ENCODE assay signal across 9 cellular contexts in genomic region chr10:103598654-103599115, GRCh38.
A peak's percentile ranks its signal among the peaks of the same experiment; 100 is the strongest.
DNase-seq lines count a peak whose midpoint lies in the region; TF ChIP-seq lines count a peak whose summit lies in the region.
"Had no signal": no experiment of that assay in that cellular context is flagged by ENCODE, and none has a peak within 500 bp of the region (broad histone marks: within the 10 kb centered on the region; RNA-seq: fewer than 3 reads in every experiment).

No MANE protein-coding gene starts in this region.

- POLR2A ChIA-PET in SK-N-SH (lab: Yijun Ruan, JAX) = no interaction called here

- H3K9ac ChIP-seq in Karpas-422 (ENCODE audit: low read length) (no peak overlapping the region), SK-N-SH (no peak overlapping the region)

- intact Hi-C loops in activated T-helper 2 cell treated with anti-CD3 and anti-CD28 coated beads, Interferon-gamma antibody, Interleukin-2, Interleukin-4, amounts not matched to agents 10 μg/mL and 5 μg/mL and 100 μg/mL, durations not matched to agents 14 hours and 24 hours and 36 hours (cut with micrococcal nuclease) = no loop called here

- H3K9me2 ChIP-seq in Karpas-422 (replicated peaks; ENCODE audit: insufficient read depth, low read length) (no peaks in the 10 kb centered on the region), SK-N-SH (no peaks in the 10 kb centered on the region)

- no peak overlapping the region for H3K27ac Mint-ChIP-seq in neural crest cell (ENCODE audit: unreplicated experiment)
- no peak overlapping the region for H3K27ac Mint-ChIP-seq in activated T-helper 2 cell treated with anti-CD3 and anti-CD28 coated beads, Interferon-gamma antibody, Interleukin-2, Interleukin-4, amounts not matched to agents 10 μg/mL and 5 μg/mL and 100 μg/mL, durations not matched to agents 14 hours and 24 hours and 36 hours
- H3K27ac Mint-ChIP-seq: activated naive CD8-positive, alpha-beta T cell treated with anti-CD3 and anti-CD28 coated beads, Interleukin-2, amount 10 ng/mL, durations not matched to agents 7 days and 5 days had no signal

- no peaks in the 10 kb centered on the region for H3F3A ChIP-seq in SK-N-SH (replicated peaks; ENCODE audit: insufficient read depth)

- H3K4me2 ChIP-seq in Karpas-422 (ENCODE audit: low read depth, low read length, poor library complexity, severe bottlenecking) (no peak overlapping the region), SK-N-SH (no peak overlapping the region)

- no peaks in the 10 kb centered on the region for H3K79me2 ChIP-seq in Karpas-422 (ENCODE audit: low read length)
- no peaks in the 10 kb centered on the region for H3K79me2 ChIP-seq in SK-N-SH (ENCODE audit: insufficient read depth)

- CTCF ChIA-PET in SK-N-SH (lab: Yijun Ruan, JAX) = interaction anchor here (0.5 to 9.0 kb wide), 35 partner anchors 9 to 290 kb away, joined by 3 to 129 read pairs (median 4); partner anchors contain the start of gene CALHM1

- H3K27me3 Mint-ChIP-seq in neural crest cell (ENCODE audit: low read depth) = no peaks in the 10 kb centered on the region
- H3K27me3 Mint-ChIP-seq in activated T-helper 2 cell treated with anti-CD3 and anti-CD28 coated beads, Interferon-gamma antibody, Interleukin-2, Interleukin-4, amounts not matched to agents 10 μg/mL and 5 μg/mL and 100 μg/mL, durations not matched to agents 14 hours and 24 hours and 36 hours (ENCODE audit: low read depth) = no peaks in the 10 kb centered on the region
- H3K27me3 Mint-ChIP-seq: activated naive CD8-positive, alpha-beta T cell treated with anti-CD3 and anti-CD28 coated beads, Interleukin-2, amount 10 ng/mL, durations not matched to agents 7 days and 5 days had no signal

- TF ChIP-seq CTCF in SK-N-SH (IDR thresholded peaks at IDR 0.05) (peak; percentile 80), neural crest cell (conservative IDR thresholded peaks at IDR 0.05) (peak; percentile 76)

- no peak overlapping the region for H3K27ac ChIP-seq in Karpas-422 (ENCODE audit: low read length)
- peak overlapping the region in 1 of 2 experiments; percentile 25; a peak in 1 of 4 replicates for H3K27ac ChIP-seq in SK-N-SH (ENCODE audit: low read depth in 2 of 2, low read length in 1 of 2)

- no peaks in the 10 kb centered on the region for H3K9me3 ChIP-seq in Karpas-422 (ENCODE audit: low read length)
- no peaks in the 10 kb centered on the region for H3K9me3 ChIP-seq in SK-N-SH

- TF ChIP-seq RAD21 in SK-N-SH (IDR thresholded peaks at IDR 0.05; ENCODE audit: low read length) = peak; percentile 93

- H3K4me3 Mint-ChIP-seq in neural crest cell = peak overlapping the region; percentile 3
- no peak overlapping the region for H3K4me3 Mint-ChIP-seq in activated T-helper 2 cell treated with anti-CD3 and anti-CD28 coated beads, Interferon-gamma antibody, Interleukin-2, Interleukin-4, amounts not matched to agents 10 μg/mL and 5 μg/mL and 100 μg/mL, durations not matched to agents 14 hours and 24 hours and 36 hours (ENCODE audit: low read depth)
- H3K4me3 Mint-ChIP-seq: activated naive CD8-positive, alpha-beta T cell treated with anti-CD3 and anti-CD28 coated beads, Interleukin-2, amount 10 ng/mL, durations not matched to agents 7 days and 5 days had no signal

- H3K27me3 ChIP-seq in Karpas-422 (ENCODE audit: low read length) = no peaks in the 10 kb centered on the region
- no peaks in the 10 kb centered on the region for H3K27me3 ChIP-seq in SK-N-SH (ENCODE audit: insufficient read depth)

- no peaks in the 10 kb centered on the region for H3K9me3 Mint-ChIP-seq in neural crest cell
- H3K9me3 Mint-ChIP-seq in activated T-helper 2 cell treated with anti-CD3 and anti-CD28 coated beads, Interferon-gamma antibody, Interleukin-2, Interleukin-4, amounts not matched to agents 10 μg/mL and 5 μg/mL and 100 μg/mL, durations not matched to agents 14 hours and 24 hours and 36 hours = no peaks in the 10 kb centered on the region
- H3K9me3 Mint-ChIP-seq: activated naive CD8-positive, alpha-beta T cell treated with anti-CD3 and anti-CD28 coated beads, Interleukin-2, amount 10 ng/mL, durations not matched to agents 7 days and 5 days had no signal

- H4K20me1 ChIP-seq in Karpas-422 (ENCODE audit: insufficient read depth, low read depth, low read length) (no peaks in the 10 kb centered on the region), SK-N-SH (ENCODE audit: insufficient read depth) (no peaks in the 10 kb centered on the region)

- H3K4me1 Mint-ChIP-seq in neural crest cell = peaks cover 5% of the 10 kb centered on the region
- H3K4me1 Mint-ChIP-seq in activated T-helper 2 cell treated with anti-CD3 and anti-CD28 coated beads, Interferon-gamma antibody, Interleukin-2, Interleukin-4, amounts not matched to agents 10 μg/mL and 5 μg/mL and 100 μg/mL, durations not matched to agents 14 hours and 24 hours and 36 hours (ENCODE audit: low read depth) = no peaks in the 10 kb centered on the region
- H3K4me1 Mint-ChIP-seq: activated naive CD8-positive, alpha-beta T cell treated with anti-CD3 and anti-CD28 coated beads, Interleukin-2, amount 10 ng/mL, durations not matched to agents 7 days and 5 days had no signal

- H2AFZ ChIP-seq in Karpas-422 (ENCODE audit: low read length) (no peak overlapping the region), SK-N-SH (ENCODE audit: low read depth) (no peak overlapping the region)

- DNase-seq in NCI-H1417 (lab: John Stamatoyannopoulos, UW) (peak; percentile 54 to 84 (median 63)), NCI-H1417 treated with DMSO at 0.1 percent for 48 hours (lab: John Stamatoyannopoulos, UW) (no peak), Karpas-422 (peak; percentile 70), SK-N-SH (peak; percentile 88), fibroblast of gingiva (ENCODE audit: low read depth) (peak; percentile 72), neural crest cell (ENCODE audit: low read depth, low spot score) (peak; percentile 63)
- no peak for DNase-seq in NK-92 treated with Interleukin-12 subunit alpha and Interleukin-12 subunit beta, amount 100 ng/mL, for 24 hours (lab: John Stamatoyannopoulos, UW)
- DNase-seq in activated T-helper 2 cell treated with anti-CD3 and anti-CD28 coated beads, Interferon-gamma antibody, Interleukin-2, Interleukin-4, amounts not matched to agents 10 μg/mL and 5 μg/mL and 100 μg/mL, durations not matched to agents 14 hours and 24 hours and 36 hours (ENCODE audit: low spot score) = no peak
- DNase-seq: activated naive CD8-positive, alpha-beta T cell treated with anti-CD3 and anti-CD28 coated beads, Interleukin-2, amount 10 ng/mL, durations not matched to agents 7 days and 5 days had no signal

- H3K36me3 ChIP-seq in Karpas-422 (ENCODE audit: insufficient read depth, low read length) (no peaks in the 10 kb centered on the region), SK-N-SH (replicated peaks in 1 of 2; ENCODE audit: control insufficient read depth in 1 of 2, insufficient read depth in 2 of 2, low read length in 1 of 2) (no peaks in the 10 kb centered on the region)

- 54% methylated on average over 5 of the region's 7 CpGs for WGBS in SK-N-SH (ENCODE audit: low lambda C conversion rate)

- no peaks in the 10 kb centered on the region for H3K36me3 Mint-ChIP-seq in neural crest cell (ENCODE audit: low read depth)
- H3K36me3 Mint-ChIP-seq in activated T-helper 2 cell treated with anti-CD3 and anti-CD28 coated beads, Interferon-gamma antibody, Interleukin-2, Interleukin-4, amounts not matched to agents 10 μg/mL and 5 μg/mL and 100 μg/mL, durations not matched to agents 14 hours and 24 hours and 36 hours (ENCODE audit: low read depth) = no peaks in the 10 kb centered on the region
- H3K36me3 Mint-ChIP-seq: activated naive CD8-positive, alpha-beta T cell treated with anti-CD3 and anti-CD28 coated beads, Interleukin-2, amount 10 ng/mL, durations not matched to agents 7 days and 5 days had no signal

- H3K4me1 ChIP-seq in Karpas-422 (ENCODE audit: low read length) = no peaks in the 10 kb centered on the region
- H3K4me1 ChIP-seq in SK-N-SH (ENCODE audit: control insufficient read depth in 1 of 2, insufficient read depth in 2 of 2, low read depth in 1 of 2, low read length in 1 of 2) = peaks cover 0 to 10% of the 10 kb centered on the region in 2 experiments; a peak in 2 of 4 replicates

- no peak for TF ChIP-seq EP300 in SK-N-SH (IDR thresholded peaks at IDR 0.05; ENCODE audit: borderline replicate concordance in 1 of 2, low read depth in 1 of 2, low read length in 1 of 2)

- H3K4me3 ChIP-seq in Karpas-422 (ENCODE audit: low read length) (no peak overlapping the region), SK-N-SH (ENCODE audit: low read depth in 2 of 2, low read length in 1 of 2) (no peak overlapping the region)

TF ChIP-seq in SK-N-SH, 30 proteins besides CTCF, POLR2A, EP300 and RAD21:
- TF ChIP-seq YY1 (IDR thresholded peaks at IDR 0.05; ENCODE audit: low read depth) = no peak
- peak; percentile 44; the same call in 1 of the 2 replicates for TF ChIP-seq SIN3A (IDR thresholded peaks at IDR 0.05; ENCODE audit: borderline replicate concordance, low read depth, low read length)
- TF ChIP-seq FOXM1 (IDR thresholded peaks at IDR 0.05; ENCODE audit: low read depth) = no peak
- TF ChIP-seq MXI1 (IDR thresholded peaks at IDR 0.05; ENCODE audit: low read depth, low read length) = peak; percentile 69
- peak; percentile 91 for TF ChIP-seq SMC3 (IDR thresholded peaks at IDR 0.05; ENCODE audit: low read depth, low read length)
- TF ChIP-seq, protein P1, sequence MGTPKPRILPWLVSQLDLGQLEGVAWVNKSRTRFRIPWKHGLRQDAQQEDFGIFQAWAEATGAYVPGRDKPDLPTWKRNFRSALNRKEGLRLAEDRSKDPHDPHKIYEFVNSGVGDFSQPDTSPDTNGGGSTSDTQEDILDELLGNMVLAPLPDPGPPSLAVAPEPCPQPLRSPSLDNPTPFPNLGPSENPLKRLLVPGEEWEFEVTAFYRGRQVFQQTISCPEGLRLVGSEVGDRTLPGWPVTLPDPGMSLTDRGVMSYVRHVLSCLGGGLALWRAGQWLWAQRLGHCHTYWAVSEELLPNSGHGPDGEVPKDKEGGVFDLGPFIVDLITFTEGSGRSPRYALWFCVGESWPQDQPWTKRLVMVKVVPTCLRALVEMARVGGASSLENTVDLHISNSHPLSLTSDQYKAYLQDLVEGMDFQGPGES (IDR thresholded peaks at IDR 0.05; ENCODE audit: low read depth, low read length) = no peak
- TF ChIP-seq RXRA (IDR thresholded peaks at IDR 0.05; ENCODE audit: borderline replicate concordance, low read depth) = no peak
TF ChIP-seq in SK-N-SH: peak in this region for 3.

Comparison
In these comparisons a context has a peak if more than half of its experiments do, and no peak if none do; other contexts are left out.
1. DNase-seq: peak in NCI-H1417 (3 of 3), Karpas-422 (single experiment), SK-N-SH (single experiment), fibroblast of gingiva (single experiment) and neural crest cell (single experiment); none in NCI-H1417 treated with DMSO at 0.1 percent for 48 hours (single experiment), NK-92 treated with Interleukin-12 subunit alpha and Interleukin-12 subunit beta, amount 100 ng/mL, for 24 hours (single experiment) and activated T-helper 2 cell treated with anti-CD3 and anti-CD28 coated beads, Interferon-gamma antibody, Interleukin-2, Interleukin-4, amounts not matched to agents 10 μg/mL and 5 μg/mL and 100 μg/mL, durations not matched to agents 14 hours and 24 hours and 36 hours (single experiment).